ENCODE assay signal across 1 cellular context in genomic region chr10:14618669-14619068, GRCh38.
TF ChIP-seq lines count a peak whose summit lies in the region.

No MANE protein-coding gene starts in this region.

TF ChIP-seq in HEK293, 187 proteins besides CTCF, POLR2A, EP300 and RAD21 (continued from another document):
- TF ChIP-seq ATF2 (tag by site-specific recombination; IDR thresholded peaks at IDR 0.05; ENCODE audit: low read depth) (peak; percentile 90), ZBTB21 (tag by site-specific recombination; IDR thresholded peaks at IDR 0.05) (peak; percentile 65; the same call in 1 of the 2 replicates)
